8 cellular contexts compared by ENCODE assay signal in the genomic region with DNA sequence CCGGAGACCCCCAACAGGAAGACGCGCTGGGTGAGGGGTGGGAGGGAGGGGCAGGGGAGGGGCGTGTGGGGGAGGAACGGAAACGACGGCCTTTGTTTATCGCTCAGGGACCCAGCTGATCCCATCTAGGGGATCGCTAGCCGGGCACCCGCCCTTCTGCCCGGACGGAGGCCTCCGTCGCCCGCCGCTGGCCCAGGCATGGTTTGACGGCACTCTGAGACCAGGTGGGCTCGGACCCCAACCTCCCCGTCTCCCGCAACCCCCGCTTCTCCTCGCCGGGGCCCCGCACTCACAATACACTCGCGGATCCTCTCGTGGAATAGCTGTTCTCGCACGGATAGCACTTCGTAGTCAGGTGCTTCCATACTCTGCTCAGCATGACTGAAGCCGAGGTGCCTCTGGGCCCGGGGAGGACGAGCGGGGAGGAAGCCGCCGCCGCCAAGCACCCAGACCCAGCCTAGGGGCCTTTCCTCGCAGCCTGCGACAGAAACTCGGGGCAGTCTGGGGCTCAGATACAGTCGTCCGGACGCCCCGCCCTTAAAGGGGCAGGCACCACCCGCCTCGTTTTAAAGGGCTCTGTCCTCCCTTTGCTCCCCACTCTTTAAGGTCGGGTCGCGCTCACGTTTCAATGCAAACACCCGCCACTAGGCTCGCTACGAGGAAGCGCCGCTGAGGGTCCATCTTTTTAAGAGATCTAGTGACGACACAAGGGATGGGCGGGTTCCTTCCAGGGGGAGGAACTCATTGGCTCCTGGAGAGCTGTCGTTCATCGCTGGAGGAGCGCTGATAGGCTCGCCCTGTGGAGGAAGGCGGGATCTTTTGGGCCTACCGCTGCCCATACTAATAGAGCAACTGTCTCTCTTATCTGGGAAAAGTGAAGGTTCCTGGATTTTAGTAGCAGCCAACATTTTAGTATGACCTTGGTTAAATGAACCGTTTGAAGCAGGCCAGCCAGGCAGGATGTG. TPM values are rescaled to one million over a fixed set of nuclear protein-coding genes. Genes with fewer than 3 reads are reported as not detected.
DNase-seq lines count a peak whose midpoint lies in the region; ATAC-seq and TF ChIP-seq lines count a peak whose summit lies in the region.

A gene with protein sequence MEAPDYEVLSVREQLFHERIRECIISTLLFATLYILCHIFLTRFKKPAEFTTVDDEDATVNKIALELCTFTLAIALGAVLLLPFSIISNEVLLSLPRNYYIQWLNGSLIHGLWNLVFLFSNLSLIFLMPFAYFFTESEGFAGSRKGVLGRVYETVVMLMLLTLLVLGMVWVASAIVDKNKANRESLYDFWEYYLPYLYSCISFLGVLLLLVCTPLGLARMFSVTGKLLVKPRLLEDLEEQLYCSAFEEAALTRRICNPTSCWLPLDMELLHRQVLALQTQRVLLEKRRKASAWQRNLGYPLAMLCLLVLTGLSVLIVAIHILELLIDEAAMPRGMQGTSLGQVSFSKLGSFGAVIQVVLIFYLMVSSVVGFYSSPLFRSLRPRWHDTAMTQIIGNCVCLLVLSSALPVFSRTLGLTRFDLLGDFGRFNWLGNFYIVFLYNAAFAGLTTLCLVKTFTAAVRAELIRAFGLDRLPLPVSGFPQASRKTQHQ (minus strand): TSS at position 657 of the 965 bp plus-strand sequence. CDS start 292 bp downstream, at position 365.

- peak; percentile 98 for ATAC-seq in foreskin keratinocyte

- no peaks in the 10 kb centered on the region for H3K27me3 ChIP-seq in foreskin keratinocyte
- H3K27me3 ChIP-seq in neuron (ENCODE audit: insufficient read depth, low read length), result no peaks in the 10 kb centered on the region
- no peaks in the 10 kb centered on the region for H3K27me3 ChIP-seq in subcutaneous abdominal adipose tissue (ENCODE audit: control insufficient read depth in 5 of 5, insufficient read depth in 4 of 5, low read length in 5 of 5)

- DNase-seq in GM04504 (ENCODE audit: low read depth), result peak; percentile 98
- peak; percentile 98 for DNase-seq in HEK293T (ENCODE audit: extremely low spot score)
- DNase-seq in MV-4-11 (lab: John Stamatoyannopoulos, UW), result peak; percentile 99
- DNase-seq in SK-MEL-5 (ENCODE audit: low read depth, low spot score), result peak; percentile 98
- DNase-seq in activated naive CD4-positive, alpha-beta T cell treated with Interleukin-2 at 50 U/mL for 16 hours, result peak; percentile 97
- DNase-seq in foreskin keratinocyte, result peak; percentile 93 to 95

- H3K4me3 ChIP-seq in neuron (ENCODE audit: low read length), result peak within 1 kb of the TSS; percentile 95
- H3K4me3 ChIP-seq in subcutaneous abdominal adipose tissue (ENCODE audit: low read depth in 1 of 5, low read length in 5 of 5), result peak within 1 kb of the TSS; percentile 85 to 96 (median 92)

- peak within 1 kb of the TSS; percentile 81 to 97 (median 92) for H3K9ac ChIP-seq in subcutaneous abdominal adipose tissue (ENCODE audit: low read length in 5 of 5)

- peak; percentile 61 for TF ChIP-seq CTCF in foreskin keratinocyte (conservative IDR thresholded peaks at IDR 0.05)

- POLR2A ChIA-PET in HEK293T (lab: Yijun Ruan, JAX), result interaction anchor here (0.6 to 7.8 kb wide), 14 partner anchors 8 to 631 kb away, joined by 3 to 112 read pairs (median 4); a partner anchor contains a TSS

- CTCF ChIA-PET in HEK293T (lab: Yijun Ruan, JAX), result interaction anchor here (0.6 to 3.5 kb wide), 11 partner anchors 11 to 133 kb away, joined by 3 to 21 read pairs (median 5); a partner anchor contains a TSS

- H3K4me1 ChIP-seq in foreskin keratinocyte, result peaks cover 13% of the 10 kb centered on the region
- peaks cover 11% of the 10 kb centered on the region for H3K4me1 ChIP-seq in neuron (ENCODE audit: insufficient read depth, low read length)
- H3K4me1 ChIP-seq in subcutaneous abdominal adipose tissue (ENCODE audit: control insufficient read depth in 5 of 5, insufficient read depth in 5 of 5, low read length in 5 of 5), result peaks cover 10 to 48% (median 43%) of the 10 kb centered on the region in 5 donors

- in situ Hi-C loops in SK-MEL-5 (cut with HindIII; ENCODE audit: low pct_unique_long_range_greater_than_20kb, low sequenced_read_pairs), result no loop called here

- H3K36me3 ChIP-seq in neuron (ENCODE audit: insufficient read depth, low read length), result peaks cover 16% of the 10 kb centered on the region
- peaks cover 0 to 13% (median 5%) of the 10 kb centered on the region in 5 donors for H3K36me3 ChIP-seq in subcutaneous abdominal adipose tissue (ENCODE audit: control insufficient read depth in 5 of 5, insufficient read depth in 5 of 5, low read length in 5 of 5)

- peak within 1 kb of the TSS; percentile 81 for H2AFZ ChIP-seq in neuron (ENCODE audit: low read depth, low read length)

- peak within 1 kb of the TSS; percentile 41 for H3K27ac ChIP-seq in foreskin keratinocyte
- peak within 1 kb of the TSS; percentile 93 for H3K27ac ChIP-seq in subcutaneous abdominal adipose tissue (ENCODE audit: low read depth, low read length)

- no peaks in the 10 kb centered on the region for H3K9me3 ChIP-seq in neuron (ENCODE audit: low read length)
- H3K9me3 ChIP-seq in subcutaneous abdominal adipose tissue (ENCODE audit: control insufficient read depth in 5 of 5, low read length in 5 of 5), result no peaks in the 10 kb centered on the region

TF ChIP-seq in HEK293T, 16 proteins besides CTCF, POLR2A, EP300 and RAD21:
- TF ChIP-seq SUZ12 (IDR thresholded peaks at IDR 0.05) (no peak), FOXA1 (IDR thresholded peaks at IDR 0.05) (no peak), ZNF384 (IDR thresholded peaks at IDR 0.05) (no peak), LEF1 (IDR thresholded peaks at IDR 0.05; ENCODE audit: borderline replicate concordance) (no peak)
- TF ChIP-seq, protein P1, sequence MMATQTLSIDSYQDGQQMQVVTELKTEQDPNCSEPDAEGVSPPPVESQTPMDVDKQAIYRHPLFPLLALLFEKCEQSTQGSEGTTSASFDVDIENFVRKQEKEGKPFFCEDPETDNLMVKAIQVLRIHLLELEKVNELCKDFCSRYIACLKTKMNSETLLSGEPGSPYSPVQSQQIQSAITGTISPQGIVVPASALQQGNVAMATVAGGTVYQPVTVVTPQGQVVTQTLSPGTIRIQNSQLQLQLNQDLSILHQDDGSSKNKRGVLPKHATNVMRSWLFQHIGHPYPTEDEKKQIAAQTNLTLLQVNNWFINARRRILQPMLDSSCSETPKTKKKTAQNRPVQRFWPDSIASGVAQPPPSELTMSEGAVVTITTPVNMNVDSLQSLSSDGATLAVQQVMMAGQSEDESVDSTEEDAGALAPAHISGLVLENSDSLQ (IDR thresholded peaks at IDR 0.05), result peak; percentile 98

RNA-seq across cellular contexts. Expression of the gene that starts here (rescaled TPM):
- 20.6 and 21.7 TPM in 2 replicates for total RNA-seq in SK-MEL-5 (2014; rRNA removed; shearing (Covaris generic))
- polyA plus RNA-seq in SK-MEL-5 (2015; cell fraction: cytosol; rRNA removed), result 17.1 and 18.6 TPM in 2 replicates
- polyA plus RNA-seq in SK-MEL-5 (2015; cell fraction: nucleus; rRNA removed), result 216 and 234 TPM in 2 replicates
- total RNA-seq in foreskin keratinocyte, result 19.5 and 25.1 TPM in 2 replicates
- 19.4 and 22.4 TPM in 2 replicates for polyA plus RNA-seq in foreskin keratinocyte

Comparison
In these comparisons a context has a peak if more than half of its experiments do, and no peak if none do; other contexts are left out.
1. Peak in every context shown above with its lines: DNase-seq, ATAC-seq, H3K4me3 ChIP-seq and H3K27ac ChIP-seq.